1 cellular context compared by ENCODE assay signal in the genomic region with DNA sequence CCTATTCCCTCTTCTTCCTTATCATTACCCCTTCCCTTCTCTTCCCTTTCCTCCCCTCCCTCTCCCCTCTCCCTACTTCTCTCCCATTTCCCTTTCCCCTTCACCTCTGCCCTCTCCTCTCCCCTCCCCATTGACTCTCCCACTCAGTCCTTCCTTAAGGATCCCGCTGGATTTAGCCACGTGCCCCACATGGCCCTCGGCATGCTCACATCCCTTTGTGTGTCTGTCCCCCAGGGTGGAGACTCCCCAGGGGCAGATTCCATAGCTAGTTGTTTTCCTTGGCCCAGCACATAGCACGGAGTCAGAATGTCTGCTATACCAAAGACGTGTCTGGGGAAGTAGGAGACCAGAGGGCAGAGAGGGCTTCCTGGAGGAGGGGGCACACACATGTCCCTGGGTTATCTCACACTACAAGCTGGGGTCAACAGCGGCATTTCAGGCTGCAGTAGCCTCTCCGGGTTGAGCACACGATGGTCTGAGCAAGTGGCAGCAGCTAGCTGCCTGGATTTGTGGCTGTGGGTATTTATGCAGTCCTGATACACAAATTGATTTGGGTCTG.
A peak's percentile ranks its signal among the peaks of the same experiment; 100 is the strongest.
TF ChIP-seq lines count a peak whose summit lies in the region.

No MANE protein-coding gene starts in this region.

TF ChIP-seq in HEK293, 187 proteins besides CTCF, POLR2A, EP300 and RAD21 (continued from another document):
- TF ChIP-seq ZNF792 (tag by site-specific recombination; IDR thresholded peaks at IDR 0.05) (no peak), SETDB1 (IDR thresholded peaks at IDR 0.05; ENCODE audit: insufficient read length, low read length) (no peak), ZIC2 (tag by site-specific recombination; IDR thresholded peaks at IDR 0.05) (peak; percentile 60), ZNF416 (tag by site-specific recombination; IDR thresholded peaks at IDR 0.05) (no peak), BCL11B (tag by site-specific recombination; IDR thresholded peaks at IDR 0.05; ENCODE audit: low read depth) (no peak)
